Comparison of ENCODE assay signal across 25 cellular contexts in the genomic region with DNA sequence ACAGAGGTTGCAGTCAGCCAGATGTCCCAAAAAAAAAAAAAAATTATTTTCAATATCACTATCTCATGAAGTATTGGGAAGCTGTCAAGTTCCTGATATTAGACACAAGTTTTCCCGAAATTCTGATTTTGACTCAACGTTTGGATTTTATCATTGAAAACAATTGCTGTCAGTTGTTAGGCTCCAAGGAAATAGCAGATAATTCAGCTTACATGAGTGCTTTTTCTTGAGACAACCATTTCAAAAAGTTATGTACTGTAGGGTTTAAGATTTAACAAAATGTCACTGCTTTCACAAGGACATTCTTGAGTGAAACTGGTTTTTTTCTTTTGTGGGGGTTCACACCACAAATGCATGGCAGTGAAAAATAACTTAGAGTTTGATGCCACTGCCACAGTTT.
"Had no signal": no experiment of that assay in that cellular context is flagged by ENCODE, and none has a peak within 500 bp of the region (broad histone marks: within the 10 kb centered on the region; RNA-seq: fewer than 3 reads in every experiment).

No MANE protein-coding gene starts in this region.

- H3K27me3 ChIP-seq: ascending aorta, body of pancreas, Peyer's patch had no signal

- H3K27ac Mint-ChIP-seq: activated CD4-positive, alpha-beta memory T cell treated with anti-CD3 and anti-CD28 coated beads, Interleukin-2, amount 10 ng/mL, durations not matched to agents 7 days and 5 days had no signal

- H3K4me3 ChIP-seq: ascending aorta, body of pancreas, Peyer's patch had no signal

- H3K27ac ChIP-seq: ascending aorta, body of pancreas, Peyer's patch, WERI-Rb-1 had no signal

- H3K9me3 ChIP-seq: ascending aorta, body of pancreas, Peyer's patch had no signal

- ATAC-seq: activated CD4-positive, alpha-beta T cell treated with anti-CD3 and anti-CD28 coated beads for 36 hours; activated naive CD8-positive, alpha-beta T cell treated with anti-CD3 and anti-CD28 coated beads, Interleukin-2, amount 50 U/mL, for 24 hours; body of pancreas; T-cell had no signal

- H3K9me3 Mint-ChIP-seq: activated CD4-positive, alpha-beta memory T cell treated with anti-CD3 and anti-CD28 coated beads, Interleukin-2, amount 10 ng/mL, durations not matched to agents 7 days and 5 days; activated naive CD4-positive, alpha-beta T cell treated with anti-CD3 and anti-CD28 coated beads, Interleukin-2, amount 50 U/mL, for 24 hours; activated naive CD8-positive, alpha-beta T cell treated with anti-CD3 and anti-CD28 coated beads, Interleukin-2, amount 50 U/mL, for 24 hours; T-cell had no signal

- H3K4me3 Mint-ChIP-seq: activated CD4-positive, alpha-beta memory T cell treated with anti-CD3 and anti-CD28 coated beads, Interleukin-2, amount 10 ng/mL, durations not matched to agents 7 days and 5 days; activated CD4-positive, alpha-beta T cell treated with anti-CD3 and anti-CD28 coated beads for 36 hours; activated naive CD8-positive, alpha-beta T cell treated with anti-CD3 and anti-CD28 coated beads, Interleukin-2, amount 50 U/mL, for 24 hours; T-cell had no signal

- DNase-seq: activated CD4-positive, alpha-beta memory T cell treated with anti-CD3 and anti-CD28 coated beads, Interleukin-2, amount 10 ng/mL, durations not matched to agents 7 days and 5 days; activated CD4-positive, alpha-beta T cell treated with anti-CD3 and anti-CD28 coated beads for 36 hours; activated CD4-positive, alpha-beta T cell treated with anti-CD3 and anti-CD28 coated beads, Interleukin-2, amount 50 U/mL, for 1 hour; activated naive CD8-positive, alpha-beta T cell treated with anti-CD3 and anti-CD28 coated beads, Interleukin-2, amount 50 U/mL, for 24 hours; amniotic stem cell; body of pancreas; central memory CD4-positive, alpha-beta T cell; Karpas-422; MM.1S; NCI-H1105; NCI-H1436; NCI-H1694 treated with DMSO at 0.1 percent for 48 hours; NCI-H2029 treated with DMSO at 0.1 percent for 48 hours; NCI-H345; NCI-H510A; NCI-H526 treated with DMSO at 0.1 percent for 48 hours; NCI-H82; NK-92 treated with Interleukin-12 subunit alpha and Interleukin-12 subunit beta, amount 100 ng/mL, for 24 hours; Peyer's patch; SHP77 treated with DMSO at 0.1 percent for 48 hours; T-cell; WERI-Rb-1 had no signal

- H3K27me3 Mint-ChIP-seq: activated CD4-positive, alpha-beta memory T cell treated with anti-CD3 and anti-CD28 coated beads, Interleukin-2, amount 10 ng/mL, durations not matched to agents 7 days and 5 days; activated CD4-positive, alpha-beta T cell treated with anti-CD3 and anti-CD28 coated beads for 36 hours; activated naive CD4-positive, alpha-beta T cell treated with anti-CD3 and anti-CD28 coated beads, Interleukin-2, amount 50 U/mL, for 24 hours; activated naive CD8-positive, alpha-beta T cell treated with anti-CD3 and anti-CD28 coated beads, Interleukin-2, amount 50 U/mL, for 24 hours; T-cell had no signal

- FAIRE-seq: bronchial epithelial cell had no signal
